Comparison of ENCODE assay signal across 1 cellular context in the genomic region with DNA sequence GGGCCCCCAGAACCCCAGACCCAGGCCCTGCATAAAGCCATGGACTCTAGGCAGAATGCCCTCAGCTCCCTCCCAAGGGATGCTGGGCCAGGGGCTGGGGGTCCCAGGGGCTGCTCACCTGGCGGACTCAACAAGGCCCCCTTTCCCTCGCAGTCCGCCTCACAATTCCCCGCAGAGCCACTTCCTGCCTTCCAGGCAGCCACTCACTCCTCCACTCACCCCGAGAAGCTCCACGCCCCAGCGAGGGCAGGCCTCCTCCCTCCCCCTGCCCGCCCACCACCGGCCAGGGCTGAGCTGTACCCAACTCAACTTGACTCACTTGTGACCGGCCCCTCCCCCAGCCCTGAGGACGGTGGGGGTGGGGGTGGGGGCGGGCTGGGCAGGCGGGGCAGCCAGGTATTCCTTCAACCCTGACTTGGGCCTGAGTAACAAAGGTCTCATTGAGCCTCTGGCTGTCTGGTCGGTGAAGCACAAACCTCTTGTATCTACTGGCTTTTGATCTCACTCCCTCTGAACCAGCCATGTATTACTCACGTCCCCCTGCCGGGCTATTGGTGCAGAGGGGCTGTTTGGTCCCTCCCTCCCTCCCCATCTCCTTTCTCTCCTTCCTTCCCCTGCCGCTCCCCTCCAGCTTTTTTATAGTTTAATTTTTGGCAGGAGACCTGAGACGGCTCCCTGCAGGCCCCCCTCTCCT.
TF ChIP-seq lines count a peak whose summit lies in the region.

No MANE protein-coding gene starts in this region.

TF ChIP-seq in HepG2, 621 proteins besides CTCF, POLR2A, EP300 and RAD21 (continued from another document and continues in another):
- TF ChIP-seq, protein P1, sequence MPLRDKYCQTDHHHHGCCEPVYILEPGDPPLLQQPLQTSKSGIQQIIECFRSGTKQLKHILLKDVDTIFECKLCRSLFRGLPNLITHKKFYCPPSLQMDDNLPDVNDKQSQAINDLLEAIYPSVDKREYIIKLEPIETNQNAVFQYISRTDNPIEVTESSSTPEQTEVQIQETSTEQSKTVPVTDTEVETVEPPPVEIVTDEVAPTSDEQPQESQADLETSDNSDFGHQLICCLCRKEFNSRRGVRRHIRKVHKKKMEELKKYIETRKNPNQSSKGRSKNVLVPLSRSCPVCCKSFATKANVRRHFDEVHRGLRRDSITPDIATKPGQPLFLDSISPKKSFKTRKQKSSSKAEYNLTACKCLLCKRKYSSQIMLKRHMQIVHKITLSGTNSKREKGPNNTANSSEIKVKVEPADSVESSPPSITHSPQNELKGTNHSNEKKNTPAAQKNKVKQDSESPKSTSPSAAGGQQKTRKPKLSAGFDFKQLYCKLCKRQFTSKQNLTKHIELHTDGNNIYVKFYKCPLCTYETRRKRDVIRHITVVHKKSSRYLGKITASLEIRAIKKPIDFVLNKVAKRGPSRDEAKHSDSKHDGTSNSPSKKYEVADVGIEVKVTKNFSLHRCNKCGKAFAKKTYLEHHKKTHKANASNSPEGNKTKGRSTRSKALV (CRISPR knock-in tag; IDR thresholded peaks at IDR 0.05) = no peak
- TF ChIP-seq ZKSCAN5 (CRISPR knock-in tag; IDR thresholded peaks at IDR 0.05) (no peak), U2AF2 (IDR thresholded peaks at IDR 0.05; ENCODE audit: low read depth, low read length) (no peak), TCF12 (IDR thresholded peaks at IDR 0.05) (no peak), TCF12 (CRISPR knock-in tag; IDR thresholded peaks at IDR 0.05) (no peak), PAX8 (CRISPR knock-in tag; IDR thresholded peaks at IDR 0.05; ENCODE audit: borderline replicate concordance) (no peak), ZNF44 (CRISPR knock-in tag; IDR thresholded peaks at IDR 0.05) (no peak), ATF7-NPFF (CRISPR knock-in tag; IDR thresholded peaks at IDR 0.05; ENCODE audit: low read depth) (no peak), TCF7L2 (IDR thresholded peaks at IDR 0.05; ENCODE audit: low read depth, low read length) (no peak), BORCS8-MEF2B (CRISPR knock-in tag; IDR thresholded peaks at IDR 0.05) (no peak), NCOR1 (IDR thresholded peaks at IDR 0.05; ENCODE audit: borderline replicate concordance, low read length) (no peak), HMG20A (CRISPR knock-in tag; IDR thresholded peaks at IDR 0.05; ENCODE audit: borderline replicate concordance) (no peak), CBX2 (IDR thresholded peaks at IDR 0.05; ENCODE audit: low read depth, low read length) (no peak), CBX2 (CRISPR knock-in tag; IDR thresholded peaks at IDR 0.05; ENCODE audit: low read depth) (no peak), NKX3-1 (CRISPR knock-in tag; IDR thresholded peaks at IDR 0.05) (0 out of 2 replicates have a peak, but pooled peaks have one; percentile 22), LCORL (IDR thresholded peaks at IDR 0.05) (no peak), LCORL (CRISPR knock-in tag; IDR thresholded peaks at IDR 0.05) (peak; percentile 38; the same call in 1 of the 2 replicates), GTF3A (CRISPR knock-in tag; conservative IDR thresholded peaks at IDR 0.05) (no peak), ZFP41 (CRISPR knock-in tag; IDR thresholded peaks at IDR 0.05; ENCODE audit: borderline replicate concordance) (no peak), KDM2A (CRISPR knock-in tag; IDR thresholded peaks at IDR 0.05; ENCODE audit: borderline replicate concordance, low read depth) (peak; percentile 49; the same call in 1 of the 2 replicates), TCF7 (IDR thresholded peaks at IDR 0.05; ENCODE audit: low read depth) (0 out of 2 replicates have a peak, but pooled peaks have one; percentile 50), SKI (IDR thresholded peaks at IDR 0.05; ENCODE audit: partially characterized antibody) (no peak), ZNF619 (CRISPR knock-in tag; IDR thresholded peaks at IDR 0.05) (no peak), ZNF564 (CRISPR knock-in tag; IDR thresholded peaks at IDR 0.05) (peak; percentile 56; the same call in 1 of the 2 replicates), ZSCAN25 (CRISPR knock-in tag; IDR thresholded peaks at IDR 0.05) (peak; percentile 70; the same call in 1 of the 2 replicates), ZNF737 (CRISPR knock-in tag; IDR thresholded peaks at IDR 0.05; ENCODE audit: borderline replicate concordance) (no peak), NFIB (CRISPR knock-in tag; IDR thresholded peaks at IDR 0.05; ENCODE audit: borderline replicate concordance) (no peak), FOSL2 (CRISPR knock-in tag; IDR thresholded peaks at IDR 0.05) (peak; percentile 69), HOXA3 (CRISPR knock-in tag; IDR thresholded peaks at IDR 0.05) (no peak; the same call in 1 of the 2 replicates), HCFC1 (IDR thresholded peaks at IDR 0.05; ENCODE audit: low read depth, low read length) (no peak), ZNF788 (CRISPR knock-in tag; IDR thresholded peaks at IDR 0.05; ENCODE audit: borderline replicate concordance) (no peak), BRD4 (CRISPR knock-in tag; IDR thresholded peaks at IDR 0.05) (no peak)
- TF ChIP-seq, protein P2, sequence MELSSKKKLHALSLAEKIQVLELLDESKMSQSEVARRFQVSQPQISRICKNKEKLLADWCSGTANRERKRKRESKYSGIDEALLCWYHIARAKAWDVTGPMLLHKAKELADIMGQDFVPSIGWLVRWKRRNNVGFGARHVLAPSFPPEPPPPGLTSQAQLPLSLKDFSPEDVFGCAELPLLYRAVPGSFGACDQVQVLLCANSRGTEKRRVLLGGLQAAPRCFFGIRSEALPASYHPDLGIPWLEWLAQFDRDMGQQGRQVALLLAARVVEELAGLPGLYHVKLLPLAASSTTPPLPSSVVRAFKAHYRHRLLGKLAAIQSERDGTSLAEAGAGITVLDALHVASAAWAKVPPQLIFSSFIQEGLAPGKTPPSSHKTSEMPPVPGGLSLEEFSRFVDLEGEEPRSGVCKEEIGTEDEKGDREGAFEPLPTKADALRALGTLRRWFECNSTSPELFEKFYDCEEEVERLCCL (CRISPR knock-in tag; IDR thresholded peaks at IDR 0.05; ENCODE audit: borderline replicate concordance) = no peak
- TF ChIP-seq, protein P3, sequence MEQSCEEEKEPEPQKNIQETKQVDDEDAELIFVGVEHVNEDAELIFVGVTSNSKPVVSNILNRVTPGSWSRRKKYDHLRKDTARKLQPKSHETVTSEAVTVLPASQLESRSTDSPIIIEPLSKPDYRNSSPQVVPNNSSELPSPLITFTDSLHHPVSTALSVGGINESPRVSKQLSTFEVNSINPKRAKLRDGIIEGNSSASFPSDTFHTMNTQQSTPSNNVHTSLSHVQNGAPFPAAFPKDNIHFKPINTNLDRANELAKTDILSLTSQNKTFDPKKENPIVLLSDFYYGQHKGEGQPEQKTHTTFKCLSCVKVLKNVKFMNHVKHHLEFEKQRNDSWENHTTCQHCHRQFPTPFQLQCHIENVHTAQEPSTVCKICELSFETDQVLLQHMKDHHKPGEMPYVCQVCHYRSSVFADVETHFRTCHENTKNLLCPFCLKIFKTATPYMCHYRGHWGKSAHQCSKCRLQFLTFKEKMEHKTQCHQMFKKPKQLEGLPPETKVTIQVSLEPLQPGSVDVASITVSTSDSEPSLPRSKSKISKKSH (CRISPR knock-in tag; IDR thresholded peaks at IDR 0.05; ENCODE audit: borderline replicate concordance) = no peak
- TF ChIP-seq, protein P4, sequence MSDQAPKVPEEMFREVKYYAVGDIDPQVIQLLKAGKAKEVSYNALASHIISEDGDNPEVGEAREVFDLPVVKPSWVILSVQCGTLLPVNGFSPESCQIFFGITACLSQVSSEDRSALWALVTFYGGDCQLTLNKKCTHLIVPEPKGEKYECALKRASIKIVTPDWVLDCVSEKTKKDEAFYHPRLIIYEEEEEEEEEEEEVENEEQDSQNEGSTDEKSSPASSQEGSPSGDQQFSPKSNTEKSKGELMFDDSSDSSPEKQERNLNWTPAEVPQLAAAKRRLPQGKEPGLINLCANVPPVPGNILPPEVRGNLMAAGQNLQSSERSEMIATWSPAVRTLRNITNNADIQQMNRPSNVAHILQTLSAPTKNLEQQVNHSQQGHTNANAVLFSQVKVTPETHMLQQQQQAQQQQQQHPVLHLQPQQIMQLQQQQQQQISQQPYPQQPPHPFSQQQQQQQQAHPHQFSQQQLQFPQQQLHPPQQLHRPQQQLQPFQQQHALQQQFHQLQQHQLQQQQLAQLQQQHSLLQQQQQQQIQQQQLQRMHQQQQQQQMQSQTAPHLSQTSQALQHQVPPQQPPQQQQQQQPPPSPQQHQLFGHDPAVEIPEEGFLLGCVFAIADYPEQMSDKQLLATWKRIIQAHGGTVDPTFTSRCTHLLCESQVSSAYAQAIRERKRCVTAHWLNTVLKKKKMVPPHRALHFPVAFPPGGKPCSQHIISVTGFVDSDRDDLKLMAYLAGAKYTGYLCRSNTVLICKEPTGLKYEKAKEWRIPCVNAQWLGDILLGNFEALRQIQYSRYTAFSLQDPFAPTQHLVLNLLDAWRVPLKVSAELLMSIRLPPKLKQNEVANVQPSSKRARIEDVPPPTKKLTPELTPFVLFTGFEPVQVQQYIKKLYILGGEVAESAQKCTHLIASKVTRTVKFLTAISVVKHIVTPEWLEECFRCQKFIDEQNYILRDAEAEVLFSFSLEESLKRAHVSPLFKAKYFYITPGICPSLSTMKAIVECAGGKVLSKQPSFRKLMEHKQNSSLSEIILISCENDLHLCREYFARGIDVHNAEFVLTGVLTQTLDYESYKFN (CRISPR knock-in tag; conservative IDR thresholded peaks at IDR 0.05) = 0 out of 2 replicates have a peak, but pooled peaks have one; percentile 34
- TF ChIP-seq, protein P5, sequence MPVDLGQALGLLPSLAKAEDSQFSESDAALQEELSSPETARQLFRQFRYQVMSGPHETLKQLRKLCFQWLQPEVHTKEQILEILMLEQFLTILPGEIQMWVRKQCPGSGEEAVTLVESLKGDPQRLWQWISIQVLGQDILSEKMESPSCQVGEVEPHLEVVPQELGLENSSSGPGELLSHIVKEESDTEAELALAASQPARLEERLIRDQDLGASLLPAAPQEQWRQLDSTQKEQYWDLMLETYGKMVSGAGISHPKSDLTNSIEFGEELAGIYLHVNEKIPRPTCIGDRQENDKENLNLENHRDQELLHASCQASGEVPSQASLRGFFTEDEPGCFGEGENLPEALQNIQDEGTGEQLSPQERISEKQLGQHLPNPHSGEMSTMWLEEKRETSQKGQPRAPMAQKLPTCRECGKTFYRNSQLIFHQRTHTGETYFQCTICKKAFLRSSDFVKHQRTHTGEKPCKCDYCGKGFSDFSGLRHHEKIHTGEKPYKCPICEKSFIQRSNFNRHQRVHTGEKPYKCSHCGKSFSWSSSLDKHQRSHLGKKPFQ (CRISPR knock-in tag; IDR thresholded peaks at IDR 0.05; ENCODE audit: insufficient replicate concordance) = no peak
- TF ChIP-seq, protein P6, sequence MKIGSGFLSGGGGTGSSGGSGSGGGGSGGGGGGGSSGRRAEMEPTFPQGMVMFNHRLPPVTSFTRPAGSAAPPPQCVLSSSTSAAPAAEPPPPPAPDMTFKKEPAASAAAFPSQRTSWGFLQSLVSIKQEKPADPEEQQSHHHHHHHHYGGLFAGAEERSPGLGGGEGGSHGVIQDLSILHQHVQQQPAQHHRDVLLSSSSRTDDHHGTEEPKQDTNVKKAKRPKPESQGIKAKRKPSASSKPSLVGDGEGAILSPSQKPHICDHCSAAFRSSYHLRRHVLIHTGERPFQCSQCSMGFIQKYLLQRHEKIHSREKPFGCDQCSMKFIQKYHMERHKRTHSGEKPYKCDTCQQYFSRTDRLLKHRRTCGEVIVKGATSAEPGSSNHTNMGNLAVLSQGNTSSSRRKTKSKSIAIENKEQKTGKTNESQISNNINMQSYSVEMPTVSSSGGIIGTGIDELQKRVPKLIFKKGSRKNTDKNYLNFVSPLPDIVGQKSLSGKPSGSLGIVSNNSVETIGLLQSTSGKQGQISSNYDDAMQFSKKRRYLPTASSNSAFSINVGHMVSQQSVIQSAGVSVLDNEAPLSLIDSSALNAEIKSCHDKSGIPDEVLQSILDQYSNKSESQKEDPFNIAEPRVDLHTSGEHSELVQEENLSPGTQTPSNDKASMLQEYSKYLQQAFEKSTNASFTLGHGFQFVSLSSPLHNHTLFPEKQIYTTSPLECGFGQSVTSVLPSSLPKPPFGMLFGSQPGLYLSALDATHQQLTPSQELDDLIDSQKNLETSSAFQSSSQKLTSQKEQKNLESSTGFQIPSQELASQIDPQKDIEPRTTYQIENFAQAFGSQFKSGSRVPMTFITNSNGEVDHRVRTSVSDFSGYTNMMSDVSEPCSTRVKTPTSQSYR (CRISPR knock-in tag; IDR thresholded peaks at IDR 0.05; ENCODE audit: borderline replicate concordance) = peak; percentile 88
- TF ChIP-seq, protein P7, sequence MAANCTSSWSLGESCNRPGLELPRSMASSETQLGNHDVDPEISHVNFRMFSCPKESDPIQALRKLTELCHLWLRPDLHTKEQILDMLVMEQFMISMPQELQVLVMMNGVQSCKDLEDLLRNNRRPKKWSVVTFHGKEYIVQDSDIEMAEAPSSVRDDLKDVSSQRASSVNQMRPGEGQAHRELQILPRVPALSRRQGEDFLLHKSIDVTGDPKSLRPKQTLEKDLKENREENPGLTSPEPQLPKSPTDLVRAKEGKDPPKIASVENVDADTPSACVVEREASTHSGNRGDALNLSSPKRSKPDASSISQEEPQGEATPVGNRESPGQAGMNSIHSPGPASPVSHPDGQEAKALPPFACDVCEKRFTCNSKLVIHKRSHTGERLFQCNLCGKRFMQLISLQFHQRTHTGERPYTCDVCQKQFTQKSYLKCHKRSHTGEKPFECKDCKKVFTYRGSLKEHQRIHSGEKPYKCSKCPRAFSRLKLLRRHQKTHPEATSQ (CRISPR knock-in tag; IDR thresholded peaks at IDR 0.05; ENCODE audit: borderline replicate concordance) = no peak
- TF ChIP-seq, protein P8, sequence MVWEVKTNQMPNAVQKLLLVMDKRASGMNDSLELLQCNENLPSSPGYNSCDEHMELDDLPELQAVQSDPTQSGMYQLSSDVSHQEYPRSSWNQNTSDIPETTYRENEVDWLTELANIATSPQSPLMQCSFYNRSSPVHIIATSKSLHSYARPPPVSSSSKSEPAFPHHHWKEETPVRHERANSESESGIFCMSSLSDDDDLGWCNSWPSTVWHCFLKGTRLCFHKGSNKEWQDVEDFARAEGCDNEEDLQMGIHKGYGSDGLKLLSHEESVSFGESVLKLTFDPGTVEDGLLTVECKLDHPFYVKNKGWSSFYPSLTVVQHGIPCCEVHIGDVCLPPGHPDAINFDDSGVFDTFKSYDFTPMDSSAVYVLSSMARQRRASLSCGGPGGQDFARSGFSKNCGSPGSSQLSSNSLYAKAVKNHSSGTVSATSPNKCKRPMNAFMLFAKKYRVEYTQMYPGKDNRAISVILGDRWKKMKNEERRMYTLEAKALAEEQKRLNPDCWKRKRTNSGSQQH (CRISPR knock-in tag; IDR thresholded peaks at IDR 0.05; ENCODE audit: low read depth) = 0 out of 2 replicates have a peak, but pooled peaks have one; percentile 28
- TF ChIP-seq, protein P9, sequence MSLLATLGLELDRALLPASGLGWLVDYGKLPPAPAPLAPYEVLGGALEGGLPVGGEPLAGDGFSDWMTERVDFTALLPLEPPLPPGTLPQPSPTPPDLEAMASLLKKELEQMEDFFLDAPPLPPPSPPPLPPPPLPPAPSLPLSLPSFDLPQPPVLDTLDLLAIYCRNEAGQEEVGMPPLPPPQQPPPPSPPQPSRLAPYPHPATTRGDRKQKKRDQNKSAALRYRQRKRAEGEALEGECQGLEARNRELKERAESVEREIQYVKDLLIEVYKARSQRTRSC (CRISPR knock-in tag; IDR thresholded peaks at IDR 0.05; ENCODE audit: low read depth) = no peak
- TF ChIP-seq, protein P10, sequence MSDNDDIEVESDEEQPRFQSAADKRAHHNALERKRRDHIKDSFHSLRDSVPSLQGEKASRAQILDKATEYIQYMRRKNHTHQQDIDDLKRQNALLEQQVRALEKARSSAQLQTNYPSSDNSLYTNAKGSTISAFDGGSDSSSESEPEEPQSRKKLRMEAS (IDR thresholded peaks at IDR 0.05) = peak; percentile 42; the same call in 1 of the 2 replicates
